8 cellular contexts compared by ENCODE assay signal in the genomic region with DNA sequence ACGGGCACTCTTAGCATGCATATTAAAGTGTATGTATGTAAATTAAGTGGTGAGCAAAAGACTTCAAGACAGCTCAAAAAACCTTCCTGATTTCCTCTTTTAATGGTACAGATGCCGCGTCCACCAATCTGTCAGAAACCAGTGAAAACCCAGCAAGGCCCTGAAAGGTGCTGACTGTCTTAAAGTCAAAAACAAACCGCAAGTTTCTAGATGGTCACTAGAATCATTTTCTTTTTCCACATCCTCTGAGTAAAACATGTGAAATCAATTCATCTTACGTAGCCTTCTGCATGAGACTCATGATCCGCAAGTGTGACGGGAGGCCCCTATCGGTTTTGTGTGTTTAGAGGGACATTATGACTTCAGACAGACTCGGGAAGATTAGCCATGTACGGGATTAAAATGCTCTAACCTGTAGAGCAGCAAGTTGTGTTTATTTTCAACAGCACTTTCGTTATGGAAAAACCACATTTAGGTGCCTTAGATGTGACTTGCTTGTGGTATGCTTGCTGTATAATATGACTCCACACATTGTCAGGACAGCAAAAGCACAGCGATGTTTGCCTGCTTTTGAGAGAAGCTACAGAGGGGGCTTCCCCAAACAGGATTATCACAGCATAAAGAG.
DNase-seq lines count a peak whose midpoint lies in the region; ATAC-seq and TF ChIP-seq lines count a peak whose summit lies in the region.

No MANE protein-coding gene starts in this region.

- H3K4me3 ChIP-seq in GM06990 (replicated peaks; ENCODE audit: low read depth, low read length) = no peak overlapping the region
- H3K4me3 ChIP-seq in thyroid gland (replicated peaks in 1 of 3) = no peak overlapping the region
- no peak overlapping the region for H3K4me3 ChIP-seq in A673 (ENCODE audit: low read depth, low read length, poor library complexity, severe bottlenecking)

- BruUV-seq in A673 (replicated peaks; lab: Mats Ljungman, UMichigan) = no TSS peak

- POLR2A ChIA-PET in A673 (lab: Charles Lee; ENCODE audit: low non-redundant PET) = no interaction called here

- H3K27ac ChIP-seq in thyroid gland = no peak overlapping the region
- no peak overlapping the region for H3K27ac ChIP-seq in A673 (ENCODE audit: low read depth, low read length, poor library complexity, severe bottlenecking)

- TF ChIP-seq POLR2A in thyroid gland (IDR thresholded peaks at IDR 0.05) = no peak

- H3K4me1 ChIP-seq in thyroid gland (peaks cover 0 to 5% of the 10 kb centered on the region in 2 donors), A673 (ENCODE audit: insufficient read depth, low read length, poor library complexity, severe bottlenecking) (no peaks in the 10 kb centered on the region)

- DNase-seq in GM06990 (ENCODE audit: extremely low read depth, insufficient read length) (peak; percentile 80), GM19238 (ENCODE audit: insufficient read length, low spot score) (peak; percentile 42), RPMI8226 (peak; percentile 87), NCI-H345 (lab: John Stamatoyannopoulos, UW) (no peak), HuH-7 (ENCODE audit: low spot score) (no peak), thyroid gland (no peak), A673 (ENCODE audit: low spot score) (no peak)

- H3K36me3 ChIP-seq in GM06990 (ENCODE audit: control insufficient read depth, insufficient read depth, low read length) (peaks cover 2% of the 10 kb centered on the region), thyroid gland (peaks cover 0 to 2% of the 10 kb centered on the region in 2 donors), A673 (ENCODE audit: insufficient read depth, low read length, poor library complexity, severe bottlenecking) (no peaks in the 10 kb centered on the region)

- intact Hi-C loops in thyroid gland (cut with DNase I) (no loop called here), A673 (cut with micrococcal nuclease; ENCODE audit: unreplicated experiment) (no loop called here)

- TF ChIP-seq CTCF in GM06990 (IDR thresholded peaks at IDR 0.05; ENCODE audit: insufficient read depth, low read length, poor library complexity, severe bottlenecking) = no peak
- no peak for TF ChIP-seq CTCF in thyroid gland (IDR thresholded peaks at IDR 0.05)
- TF ChIP-seq CTCF in A673 (conservative IDR thresholded peaks at IDR 0.05; ENCODE audit: low read depth, low read length) = no peak

- H3K9me3 ChIP-seq in thyroid gland (no peaks in the 10 kb centered on the region), A673 (ENCODE audit: low read depth, low read length, poor library complexity, severe bottlenecking) (no peaks in the 10 kb centered on the region)

- ATAC-seq in HG02885 (IDR thresholded peaks at IDR 0.05; ENCODE audit: poor library complexity, unreplicated experiment) = peak; percentile 93

- H3K27me3 ChIP-seq in GM06990 (replicated peaks; ENCODE audit: control insufficient read depth, insufficient read depth, low read length) (no peaks in the 10 kb centered on the region), thyroid gland (no peaks in the 10 kb centered on the region), A673 (replicated peaks; ENCODE audit: insufficient read depth, low read depth, low read length, poor library complexity) (no peaks in the 10 kb centered on the region)

- CTCF ChIA-PET in A673 (lab: Charles Lee) = no interaction called here

- 90 to 97% methylated on average over 12 of the region's 12 CpGs for WGBS in thyroid gland, 2 donors

Comparison
In these comparisons a context has a peak if more than half of its experiments do, and no peak if none do; other contexts are left out.
1. DNase-seq: peak in GM06990 (single experiment), GM19238 (single experiment) and RPMI8226 (single experiment); none in NCI-H345 (single experiment), HuH-7 (single experiment), thyroid gland (0 of 2) and A673 (single experiment).